ENCODE assay signal across 23 cellular contexts in genomic region chr10:103587073-103587472, GRCh38.
DNase-seq lines count a peak whose midpoint lies in the region; ATAC-seq, FAIRE-seq and TF ChIP-seq lines count a peak whose summit lies in the region.
"Had no signal": no experiment of that assay in that cellular context is flagged by ENCODE, and none has a peak within 500 bp of the region (broad histone marks: within the 10 kb centered on the region; RNA-seq: fewer than 3 reads in every experiment).

No MANE protein-coding gene starts in this region.

- H3K4me1 ChIP-seq in MM.1S (ENCODE audit: low read length), result 0 out of 2 replicates have a peak, but pooled peaks cover 7% of the 10 kb centered on the region
- 0 out of 2 replicates have a peak, but pooled peaks cover 5% of the 10 kb centered on the region for H3K4me1 ChIP-seq in GM12878 (ENCODE audit: control insufficient read depth, insufficient read depth, low read length)
- peaks cover 19% of the 10 kb centered on the region for H3K4me1 ChIP-seq in psoas muscle
- peaks cover 0 to 13% (median 2%) of the 10 kb centered on the region in 4 donors for H3K4me1 ChIP-seq in Peyer's patch

- H3K27me3 ChIP-seq in MM.1S (replicated peaks; ENCODE audit: insufficient read depth, low read length), result no peaks in the 10 kb centered on the region
- H3K27me3 ChIP-seq in GM12878 (replicated peaks in 1 of 2; ENCODE audit: control insufficient read depth in 2 of 2, insufficient read depth in 2 of 2, low read length in 1 of 2), result no peaks in the 10 kb centered on the region; a peak in 1 of 4 replicates
- H3K27me3 ChIP-seq in psoas muscle (ENCODE audit: insufficient read depth in 3 of 3, low read length in 2 of 3), result no peaks in the 10 kb centered on the region
- no peaks in the 10 kb centered on the region for H3K27me3 ChIP-seq in Peyer's patch
- H3K27me3 ChIP-seq: BLaER1 treated with 17β-estradiol and CSF1 and Interleukin-3, amounts not matched to agents 10 nM and 100 nM had no signal

- no peak for TF ChIP-seq POLR2A in GM12878 (IDR thresholded peaks at IDR 0.05; ENCODE audit: low read depth, low read length)
- no peak for TF ChIP-seq POLR2A in Peyer's patch (IDR thresholded peaks at IDR 0.05)

- RAD21 ChIA-PET in GM12878 (lab: Charles Lee; ENCODE audit: unreplicated experiment), result no interaction called here

- POLR2A ChIA-PET in GM12878 (lab: Charles Lee), result no interaction called here

- TSS peak; percentile 55 for BruUV-seq in GM12878 (replicated peaks; lab: Mats Ljungman, UMichigan)

- no peak overlapping the region for H3K4me3 ChIP-seq in MM.1S (ENCODE audit: low read length)
- H3K4me3 ChIP-seq in GM12878, result no peak overlapping the region
- no peak overlapping the region for H3K4me3 ChIP-seq in psoas muscle
- no peak overlapping the region for H3K4me3 ChIP-seq in Peyer's patch
- H3K4me3 ChIP-seq: BLaER1 treated with 17β-estradiol and CSF1 and Interleukin-3, amounts not matched to agents 10 nM and 100 nM had no signal

- no peaks in the 10 kb centered on the region for H3K79me2 ChIP-seq in MM.1S (ENCODE audit: low read length)
- no peaks in the 10 kb centered on the region for H3K79me2 ChIP-seq in GM12878 (ENCODE audit: control insufficient read depth, insufficient read depth, low read length)

- no peaks in the 10 kb centered on the region for H4K20me1 ChIP-seq in MM.1S (ENCODE audit: insufficient read depth, low read length)
- no peaks in the 10 kb centered on the region for H4K20me1 ChIP-seq in GM12878 (ENCODE audit: control insufficient read depth, insufficient read depth)

- CTCF ChIA-PET in GM12878 (lab: Yijun Ruan, JAX), result interaction anchor here (0.8 kb wide), 1 partner anchor 125 kb away, joined by 3 read pairs; no protein-coding TSS in a partner anchor

- no peaks in the 10 kb centered on the region for H3F3A ChIP-seq in MM.1S (ENCODE audit: insufficient read depth, low read length)

- H3K27ac ChIP-seq in MM.1S (ENCODE audit: low read length), result no peak overlapping the region
- no peak overlapping the region for H3K27ac ChIP-seq in GM12878 (ENCODE audit: control insufficient read depth, insufficient read depth)
- H3K27ac ChIP-seq in psoas muscle, result peak overlapping the region; percentile 1
- no peak overlapping the region for H3K27ac ChIP-seq in Peyer's patch
- H3K27ac ChIP-seq: BLaER1 treated with 17β-estradiol and CSF1 and Interleukin-3, amounts not matched to agents 10 nM and 100 nM; C4-2B had no signal

- ATAC-seq in GM12878 (no peak), psoas muscle (peak in 3 of 4 donors; percentile 45 to 56 (median 46)), HG02678 (IDR thresholded peaks at IDR 0.05; ENCODE audit: unreplicated experiment) (no peak), GM19397 (IDR thresholded peaks at IDR 0.05; ENCODE audit: unreplicated experiment) (no peak)

- H3K36me3 ChIP-seq in MM.1S (replicated peaks; ENCODE audit: insufficient read depth, low read length) (no peaks in the 10 kb centered on the region; the same call in 1 of the 2 replicates), GM12878 (ENCODE audit: control insufficient read depth in 2 of 2, insufficient read depth in 2 of 2, low read length in 1 of 2) (no peaks in the 10 kb centered on the region), psoas muscle (ENCODE audit: insufficient read depth in 1 of 2, low read depth in 1 of 2) (peaks cover 0 to 19% of the 10 kb centered on the region in 2 donors), Peyer's patch (no peaks in the 10 kb centered on the region)

- DNase-seq in MM.1S (no peak), GM12878 (ENCODE audit: low read depth, low spot score) (no peak), psoas muscle (no peak), Peyer's patch (no peak), Ammon's horn (ENCODE audit: low spot score) (no peak)
- DNase-seq: 8988T; ACHN; CD4-positive, alpha-beta memory T cell; CD8-positive, alpha-beta memory T cell; COR-L47; DMS 273 treated with DMSO at 0.1 percent for 48 hours; DMS153; DMS53; DMS79; DND-41; EL; GDM1 had no signal

- FAIRE-seq in GM12878 (lab: Jason Lieb, UNC), result no peak
- FAIRE-seq: A204.1, GM19239 had no signal

- no peak for TF ChIP-seq EP300 in GM12878 (IDR thresholded peaks at IDR 0.05; ENCODE audit: borderline replicate concordance in 1 of 2, control insufficient read depth in 1 of 2, low read depth in 2 of 2, low read length in 2 of 2)

- SMC1A ChIA-PET in GM12878 (lab: Charles Lee; ENCODE audit: uncharacterized antibody, unreplicated experiment), result no interaction called here

- H3K4me2 ChIP-seq in MM.1S (ENCODE audit: low read depth, low read length), result 0 out of 2 replicates have a peak overlapping the region, but pooled peaks have one; percentile 0
- 0 out of 2 replicates have a peak overlapping the region, but pooled peaks have one; percentile 22 for H3K4me2 ChIP-seq in GM12878 (ENCODE audit: control insufficient read depth, insufficient read depth)

- TF ChIP-seq RAD21 in GM12878 (IDR thresholded peaks at IDR 0.05; ENCODE audit: insufficient read depth, low read depth, low read length), result no peak

- no peaks in the 10 kb centered on the region for H3K9me2 ChIP-seq in MM.1S (replicated peaks; ENCODE audit: insufficient read depth, low read length)

- H3K9ac ChIP-seq in MM.1S (ENCODE audit: low read length) (no peak overlapping the region), GM12878 (ENCODE audit: control insufficient read depth, insufficient read depth, low read length) (no peak overlapping the region)
- H3K9ac ChIP-seq: BLaER1 treated with 17β-estradiol and CSF1 and Interleukin-3, amounts not matched to agents 10 nM and 100 nM had no signal

- H2AFZ ChIP-seq in MM.1S (ENCODE audit: low read length), result no peak overlapping the region
- no peak overlapping the region for H2AFZ ChIP-seq in GM12878 (ENCODE audit: control insufficient read depth, low read depth, low read length)

- no peaks in the 10 kb centered on the region for H3K9me3 ChIP-seq in MM.1S (replicated peaks; ENCODE audit: insufficient read depth, low read length)
- no peaks in the 10 kb centered on the region; the same call in 2 of the 3 replicates for H3K9me3 ChIP-seq in GM12878 (replicated peaks; ENCODE audit: control insufficient read depth, insufficient read depth, low read length)
- H3K9me3 ChIP-seq in psoas muscle, result no peaks in the 10 kb centered on the region
- no peaks in the 10 kb centered on the region for H3K9me3 ChIP-seq in Peyer's patch

- TF ChIP-seq CTCF in MM.1S (IDR thresholded peaks at IDR 0.05; ENCODE audit: low read length) (no peak), GM12878 (IDR thresholded peaks at IDR 0.05 in 2 of 3, conservative IDR thresholded peaks at IDR 0.05 in 1 of 3; ENCODE audit: control insufficient read depth in 2 of 3, extremely low read depth in 1 of 3, insufficient read depth in 1 of 3, low read depth in 3 of 3, low read length in 3 of 3) (no peak), psoas muscle (IDR thresholded peaks at IDR 0.05) (no peak), Peyer's patch (IDR thresholded peaks at IDR 0.05) (no peak)

- intact Hi-C loops in GM12878 (cut with micrococcal nuclease; ENCODE audit: unreplicated experiment), result no loop called here
- intact Hi-C loops in psoas muscle (cut with DNase I), result no loop called here

- in situ Hi-C loops in GM12878 (cut with MboI), result no loop called here

TF ChIP-seq in GM12878, 131 proteins besides CTCF, POLR2A, EP300 and RAD21 (continues in another document):
- TF ChIP-seq CHD4 (IDR thresholded peaks at IDR 0.05) (no peak), IRF4 (IDR thresholded peaks at IDR 0.05; ENCODE audit: low read depth, low read length) (no peak), JUND (IDR thresholded peaks at IDR 0.05; ENCODE audit: low read depth, low read length) (no peak), YY1 (IDR thresholded peaks at IDR 0.05; ENCODE audit: low read depth, low read length) (no peak), TCF3 (IDR thresholded peaks at IDR 0.05; ENCODE audit: borderline replicate concordance, insufficient read depth, low read depth, low read length) (no peak), IKZF2 (IDR thresholded peaks at IDR 0.05) (no peak), MYB (IDR thresholded peaks at IDR 0.05; ENCODE audit: borderline replicate concordance, low read depth, low read length) (no peak), RB1 (IDR thresholded peaks at IDR 0.05; ENCODE audit: borderline replicate concordance) (no peak)
- TF ChIP-seq, protein P1, sequence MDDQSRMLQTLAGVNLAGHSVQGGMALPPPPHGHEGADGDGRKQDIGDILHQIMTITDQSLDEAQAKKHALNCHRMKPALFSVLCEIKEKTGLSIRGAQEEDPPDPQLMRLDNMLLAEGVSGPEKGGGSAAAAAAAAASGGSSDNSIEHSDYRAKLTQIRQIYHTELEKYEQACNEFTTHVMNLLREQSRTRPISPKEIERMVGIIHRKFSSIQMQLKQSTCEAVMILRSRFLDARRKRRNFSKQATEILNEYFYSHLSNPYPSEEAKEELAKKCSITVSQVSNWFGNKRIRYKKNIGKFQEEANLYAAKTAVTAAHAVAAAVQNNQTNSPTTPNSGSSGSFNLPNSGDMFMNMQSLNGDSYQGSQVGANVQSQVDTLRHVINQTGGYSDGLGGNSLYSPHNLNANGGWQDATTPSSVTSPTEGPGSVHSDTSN (IDR thresholded peaks at IDR 0.05; ENCODE audit: insufficient replicate concordance, low read depth, low read length), result no peak
- TF ChIP-seq, protein P2, sequence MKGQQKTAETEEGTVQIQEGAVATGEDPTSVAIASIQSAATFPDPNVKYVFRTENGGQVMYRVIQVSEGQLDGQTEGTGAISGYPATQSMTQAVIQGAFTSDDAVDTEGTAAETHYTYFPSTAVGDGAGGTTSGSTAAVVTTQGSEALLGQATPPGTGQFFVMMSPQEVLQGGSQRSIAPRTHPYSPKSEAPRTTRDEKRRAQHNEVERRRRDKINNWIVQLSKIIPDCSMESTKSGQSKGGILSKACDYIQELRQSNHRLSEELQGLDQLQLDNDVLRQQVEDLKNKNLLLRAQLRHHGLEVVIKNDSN (IDR thresholded peaks at IDR 0.05; ENCODE audit: borderline replicate concordance, extremely low read length, insufficient read depth, low read depth, low read length), result no peak

Comparison
In these comparisons a context has a peak if more than half of its experiments do, and no peak if none do; other contexts are left out.
1. ATAC-seq: peak in psoas muscle (3 of 4); none in GM12878 (single experiment), HG02678 (single experiment) and GM19397 (single experiment).